ENCODE assay signal across 10 cellular contexts in the genomic region with DNA sequence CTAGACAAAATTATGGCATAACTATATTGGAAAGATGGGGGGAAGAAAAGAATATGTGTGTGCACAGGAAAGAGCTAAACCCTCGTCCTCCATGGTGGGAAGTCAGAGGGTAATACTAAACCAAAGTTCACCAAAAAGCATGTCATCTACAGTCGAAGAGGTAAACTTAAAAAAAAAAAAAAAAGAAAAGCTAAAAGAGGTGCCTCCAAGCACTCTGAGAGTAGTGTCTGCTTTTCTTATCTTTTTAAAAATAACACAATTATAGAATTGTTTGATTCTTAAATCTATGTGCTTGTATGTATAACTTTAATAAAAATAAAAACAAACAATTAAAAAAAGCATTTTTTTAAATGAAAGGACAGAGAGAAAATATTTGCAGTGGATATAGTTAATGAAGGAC.
"Had no signal": no experiment of that assay in that cellular context is flagged by ENCODE, and none has a peak within 500 bp of the region (broad histone marks: within the 10 kb centered on the region; RNA-seq: fewer than 3 reads in every experiment).

No MANE protein-coding gene starts in this region.

- DNase-seq: GM23248, GOT3, H7, HFFc6, IMR-90, KG1 had no signal

- H3K4me1 ChIP-seq: HAP-1 had no signal

- H3K36me3 ChIP-seq: HAP-1 had no signal

- H3K4me3 ChIP-seq: GM23248, HAP-1, K562 had no signal

- FAIRE-seq: HTR-8/SVneo, K562 had no signal

- H3K9me3 ChIP-seq: HAP-1 had no signal

- H3K9ac ChIP-seq: GM23248 had no signal

- H3K27ac ChIP-seq: GM23248 had no signal

- ATAC-seq: HCT116, K562 had no signal
